Comparison of ENCODE assay signal across 8 cellular contexts in the genomic region with DNA sequence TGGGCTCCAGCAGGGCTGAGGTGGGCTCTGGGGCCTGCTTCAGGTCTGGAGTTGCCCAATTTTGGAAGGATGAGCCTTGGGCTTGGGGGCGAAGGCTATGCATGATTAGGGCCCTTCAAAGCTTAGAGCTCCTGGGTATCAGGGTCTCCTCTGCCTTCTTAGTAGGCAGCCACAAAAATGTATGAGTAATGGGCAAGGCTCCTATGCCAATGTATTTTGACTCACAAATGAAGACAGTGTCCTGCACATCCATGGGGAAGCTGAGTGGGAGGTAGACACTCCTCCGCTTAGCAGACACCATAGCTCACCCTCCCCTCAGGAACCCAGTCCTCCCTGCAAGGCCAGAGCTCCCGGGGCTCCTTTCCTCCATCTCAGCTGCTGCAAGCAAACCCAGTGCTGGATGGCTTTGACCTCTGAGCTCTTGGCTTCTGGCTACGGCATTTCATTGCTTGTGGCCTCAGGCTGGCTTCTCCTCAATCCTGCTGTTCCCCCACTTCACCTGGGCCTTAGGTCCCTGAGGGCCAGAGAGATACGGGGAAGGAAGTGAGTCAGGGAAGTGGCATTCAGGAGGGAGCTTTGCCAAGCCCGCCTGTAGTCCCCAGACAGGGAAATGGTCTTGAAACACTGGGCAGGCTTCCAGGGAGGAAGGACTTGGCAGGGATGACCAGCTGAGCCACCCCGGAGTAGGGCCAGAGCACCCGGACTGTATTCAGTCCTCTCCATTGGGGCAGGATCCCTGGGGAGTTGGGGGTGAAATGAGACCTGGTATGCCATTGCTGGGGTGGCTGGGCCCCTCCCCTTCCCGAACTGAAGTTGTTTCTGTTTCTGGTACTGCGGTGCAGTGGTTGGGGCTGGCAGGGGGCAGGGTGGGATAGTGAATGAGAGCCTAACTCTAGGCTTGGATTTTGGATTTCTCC. TPM values are rescaled to one million over a fixed set of nuclear protein-coding genes. Genes with fewer than 3 reads are reported as not detected.
DNase-seq lines count a peak whose midpoint lies in the region; ATAC-seq, FAIRE-seq and TF ChIP-seq lines count a peak whose summit lies in the region.

No MANE protein-coding gene starts in this region.

- in situ Hi-C loops in mammary epithelial cell (cut with MboI; ENCODE audit: low sequenced_read_pairs in 2 of 2), result loop anchor here in 1 of 2 donors (5.0 to 10.0 kb wide), 3 partner anchors 56 to 154 kb away; a partner anchor contains a TSS

- DNase-seq in AG08395 (ENCODE audit: low spot score), result peak; percentile 95
- peak; percentile 98 for DNase-seq in LHCN-M2 (ENCODE audit: low read depth)
- peak; percentile 97 for DNase-seq in mammary epithelial cell
- peak; percentile 94 for DNase-seq in urothelium cell line (ENCODE audit: low spot score)
- no peak for DNase-seq in D341Med (ENCODE audit: low spot score)

- peaks cover 70% of the 10 kb centered on the region for H3K79me2 ChIP-seq in mammary epithelial cell (ENCODE audit: insufficient read depth, low read length)

- 0% methylated on average over 6 of the region's 10 CpGs for WGBS in mammary epithelial cell (ENCODE audit: low coverage, missing lambda C conversion rate)
- 24% methylated on average over 10 of the region's 10 CpGs for WGBS in liver

- H3K4me3 ChIP-seq in mammary epithelial cell (replicated peaks in 1 of 3; ENCODE audit: insufficient read depth in 1 of 3, low read depth in 2 of 3, low read length in 3 of 3) (peak overlapping the region in 1 of 3 experiments; percentile 14), liver (ENCODE audit: low read depth in 1 of 3, low read length in 3 of 3) (no peak overlapping the region)

- intact Hi-C loops in mammary epithelial cell (cut with micrococcal nuclease), result loop anchor here (2.0 to 10.0 kb wide), 3 partner anchors 22 to 316 kb away; no protein-coding TSS in a partner anchor

- FAIRE-seq in urothelium cell line (lab: Jason Lieb, UNC), result peak; percentile 73

- H3K9me3 ChIP-seq in mammary epithelial cell (replicated peaks; ENCODE audit: insufficient read depth, low read length) (no peaks in the 10 kb centered on the region), liver (ENCODE audit: control insufficient read depth in 4 of 4, low read length in 3 of 4) (no peaks in the 10 kb centered on the region)

- peak overlapping the region; percentile 59 for H3K4me2 ChIP-seq in mammary epithelial cell (ENCODE audit: insufficient read depth, low read depth, low read length)

- TF ChIP-seq RAD21 in liver (IDR thresholded peaks at IDR 0.05), result peak; percentile 16 to 41

- ATAC-seq in HG02884 (IDR thresholded peaks at IDR 0.05; ENCODE audit: unreplicated experiment), result no peak
- ATAC-seq in GM21447 (IDR thresholded peaks at IDR 0.05; ENCODE audit: unreplicated experiment), result no peak

- no TSS peak for BruUV-seq in mammary epithelial cell (replicated peaks; lab: Mats Ljungman, UMichigan)

- peak overlapping the region; percentile 55 for H3K27ac ChIP-seq in mammary epithelial cell (ENCODE audit: insufficient read depth, low read depth, low read length)
- peak overlapping the region; percentile 89 to 92 for H3K27ac ChIP-seq in liver (ENCODE audit: low read depth in 1 of 2, low read length in 2 of 2)

- H3K27me3 ChIP-seq in mammary epithelial cell (ENCODE audit: insufficient read depth, low read length), result no peaks in the 10 kb centered on the region
- no peaks in the 10 kb centered on the region for H3K27me3 ChIP-seq in liver (ENCODE audit: control insufficient read depth in 4 of 4, insufficient read depth in 4 of 4, low read length in 3 of 4)

- no peaks in the 10 kb centered on the region for H4K20me1 ChIP-seq in mammary epithelial cell (ENCODE audit: insufficient read depth, low read length)

- H3K9ac ChIP-seq in mammary epithelial cell (ENCODE audit: insufficient read depth, low read length) (no peak overlapping the region), liver (ENCODE audit: low read depth in 1 of 2, low read length in 2 of 2) (no peak overlapping the region)

- dilution Hi-C loops in mammary epithelial cell (cut with HindIII; ENCODE audit: low sequenced_read_pairs), result loop anchor here (5.0 to 10.0 kb wide), 4 partner anchors 46 to 122 kb away; no protein-coding TSS in a partner anchor

- TF ChIP-seq CTCF in mammary epithelial cell (conservative IDR thresholded peaks at IDR 0.05 in 1 of 2, IDR thresholded peaks at IDR 0.05 in 1 of 2; ENCODE audit: extremely low read depth in 1 of 2, insufficient read depth in 1 of 2, low read depth in 1 of 2, low read length in 2 of 2) (no peak), liver (IDR thresholded peaks at IDR 0.05; ENCODE audit: low read depth, low read length, missing input control) (no peak)

- H3K4me1 ChIP-seq in mammary epithelial cell (ENCODE audit: insufficient read depth, low read length), result peaks cover 82% of the 10 kb centered on the region
- peaks cover 31 to 77% (median 63%) of the 10 kb centered on the region in 4 donors for H3K4me1 ChIP-seq in liver (ENCODE audit: control insufficient read depth in 4 of 4, insufficient read depth in 4 of 4, low read length in 3 of 4)

- H2AFZ ChIP-seq in mammary epithelial cell (ENCODE audit: low read depth, low read length), result no peak overlapping the region

- CTCF ChIA-PET in mammary epithelial cell (lab: Charles Lee; ENCODE audit: low non-redundant PET), result interaction anchor here (0.5 to 1.0 kb wide), 4 partner anchors 23 to 159 kb away, joined by 4 to 21 read pairs (median 6); no protein-coding TSS in a partner anchor

- no peaks in the 10 kb centered on the region for H3K36me3 ChIP-seq in mammary epithelial cell (ENCODE audit: insufficient read depth, low read length)
- H3K36me3 ChIP-seq in liver (ENCODE audit: control insufficient read depth in 4 of 4, insufficient read depth in 3 of 4, low read depth in 1 of 4, low read length in 3 of 4), result no peaks in the 10 kb centered on the region

TF ChIP-seq in liver, 16 proteins besides CTCF, POLR2A, EP300 and RAD21:
- TF ChIP-seq JUND (IDR thresholded peaks at IDR 0.05) (peak; percentile 80 to 86), NR2F2 (IDR thresholded peaks at IDR 0.05) (peak; percentile 73), EGR1 (IDR thresholded peaks at IDR 0.05; ENCODE audit: low read depth in 2 of 2) (peak in 1 of 2 donors; percentile 21), YY1 (IDR thresholded peaks at IDR 0.05) (no peak), SP1 (IDR thresholded peaks at IDR 0.05) (peak; percentile 46), HNF4A (conservative IDR thresholded peaks at IDR 0.05) (peak; percentile 41 to 52), RXRA (IDR thresholded peaks at IDR 0.05) (peak; percentile 53 to 54)
- TF ChIP-seq, protein P1, sequence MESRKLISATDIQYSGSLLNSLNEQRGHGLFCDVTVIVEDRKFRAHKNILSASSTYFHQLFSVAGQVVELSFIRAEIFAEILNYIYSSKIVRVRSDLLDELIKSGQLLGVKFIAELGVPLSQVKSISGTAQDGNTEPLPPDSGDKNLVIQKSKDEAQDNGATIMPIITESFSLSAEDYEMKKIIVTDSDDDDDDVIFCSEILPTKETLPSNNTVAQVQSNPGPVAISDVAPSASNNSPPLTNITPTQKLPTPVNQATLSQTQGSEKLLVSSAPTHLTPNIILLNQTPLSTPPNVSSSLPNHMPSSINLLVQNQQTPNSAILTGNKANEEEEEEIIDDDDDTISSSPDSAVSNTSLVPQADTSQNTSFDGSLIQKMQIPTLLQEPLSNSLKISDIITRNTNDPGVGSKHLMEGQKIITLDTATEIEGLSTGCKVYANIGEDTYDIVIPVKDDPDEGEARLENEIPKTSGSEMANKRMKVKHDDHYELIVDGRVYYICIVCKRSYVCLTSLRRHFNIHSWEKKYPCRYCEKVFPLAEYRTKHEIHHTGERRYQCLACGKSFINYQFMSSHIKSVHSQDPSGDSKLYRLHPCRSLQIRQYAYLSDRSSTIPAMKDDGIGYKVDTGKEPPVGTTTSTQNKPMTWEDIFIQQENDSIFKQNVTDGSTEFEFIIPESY (IDR thresholded peaks at IDR 0.05), result no peak

RNA-seq across cellular contexts. Expression of a gene that starts 4.4 kb away (rescaled TPM):
- 4.9 and 7.6 TPM in 2 replicates for total RNA-seq in LHCN-M2 (2014; rRNA removed)
- polyA plus RNA-seq in LHCN-M2 (2012), result 30.6 TPM
- total RNA-seq in mammary epithelial cell, result 100 to 1,000 TPM in 1 of 2 donors, 10 to 100 TPM in 1; 80.7 to 113 TPM
- polyA plus RNA-seq in mammary epithelial cell, result 49.6 TPM
- 62.4 TPM for polyA minus RNA-seq in mammary epithelial cell
- total RNA-seq in liver, result 100 to 1,000 TPM in 1 of 2 donors, 10 to 100 TPM in 1; 10.5 to 197 TPM
- 10 to 100 TPM; 66.7 to 94.3 TPM for polyA plus RNA-seq in liver
